In the genomic region with DNA sequence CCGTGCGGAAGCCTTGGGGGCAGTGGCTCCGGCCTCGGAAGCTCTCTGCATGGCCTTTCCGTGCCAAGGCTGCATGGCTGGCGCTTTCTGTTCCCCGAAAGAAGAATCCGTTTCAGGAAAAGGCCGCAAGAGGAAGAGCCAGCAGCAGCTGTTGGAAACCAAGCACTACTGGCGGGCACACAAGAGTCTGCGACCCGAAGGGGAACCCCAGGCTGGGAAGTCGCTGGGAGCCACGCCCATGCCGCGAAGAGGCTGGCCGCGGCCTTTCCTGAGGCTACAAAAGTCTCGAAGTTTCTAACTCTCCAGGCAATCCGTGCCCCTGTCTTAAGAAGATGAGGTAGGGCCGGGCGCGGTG, we compare ENCODE assay signal across 8 cellular contexts. TPM values are rescaled to one million over a fixed set of nuclear protein-coding genes. Genes with fewer than 3 reads are reported as not detected.
DNase-seq lines count a peak whose midpoint lies in the region; ATAC-seq and TF ChIP-seq lines count a peak whose summit lies in the region.

A gene (minus strand): TSS at position 191 of the 355 bp plus-strand sequence. CDS start 116 bp downstream, at position 75.

- H3F3A ChIP-seq in neural cell (ENCODE audit: insufficient read depth, low read length, poor library complexity, severe bottlenecking) = no peaks in the 10 kb centered on the region

- H3K27ac ChIP-seq in neural cell (ENCODE audit: low read length) = no peak within 1 kb of the TSS
- H3K27ac ChIP-seq in subcutaneous abdominal adipose tissue (ENCODE audit: low read depth, low read length) = peak within 1 kb of the TSS; percentile 75

- no peak within 1 kb of the TSS for H3K9ac ChIP-seq in neural cell (ENCODE audit: low read length)
- peak within 1 kb of the TSS; percentile 60 to 90 (median 87) for H3K9ac ChIP-seq in subcutaneous abdominal adipose tissue (ENCODE audit: low read length in 5 of 5)

- H3K4me3 ChIP-seq in fibroblast of mammary gland (ENCODE audit: control insufficient read depth, low read depth, low read length) = peak within 1 kb of the TSS; percentile 77
- peak within 1 kb of the TSS; percentile 46 for H3K4me3 ChIP-seq in neural cell (ENCODE audit: low read length)
- peak within 1 kb of the TSS; percentile 81 to 89 (median 85) for H3K4me3 ChIP-seq in subcutaneous abdominal adipose tissue (ENCODE audit: low read depth in 1 of 5, low read length in 5 of 5)

- no peak within 1 kb of the TSS for H3K4me2 ChIP-seq in neural cell (ENCODE audit: low read length)

- H3K9me2 ChIP-seq in neural cell (ENCODE audit: insufficient read depth, low read length) = no peaks in the 10 kb centered on the region

- no peaks in the 10 kb centered on the region for H4K20me1 ChIP-seq in neural cell (ENCODE audit: insufficient read depth)

- peak; percentile 79 for ATAC-seq in HG02798 (IDR thresholded peaks at IDR 0.05; ENCODE audit: poor library complexity, unreplicated experiment)

- TF ChIP-seq CTCF in fibroblast of mammary gland (conservative IDR thresholded peaks at IDR 0.05; ENCODE audit: control insufficient read depth, insufficient read depth, low read depth, low read length) (no peak), neural cell (IDR thresholded peaks at IDR 0.05; ENCODE audit: poor library complexity, severe bottlenecking) (no peak)

- no peak for TF ChIP-seq RAD21 in neural cell (conservative IDR thresholded peaks at IDR 0.05)

- H3K79me2 ChIP-seq in neural cell (replicated peaks; ENCODE audit: insufficient read depth, low read length) = no peaks in the 10 kb centered on the region

- H3K4me1 ChIP-seq in subcutaneous abdominal adipose tissue (ENCODE audit: control insufficient read depth in 5 of 5, insufficient read depth in 5 of 5, low read length in 5 of 5) = peaks cover 0 to 17% (median 14%) of the 10 kb centered on the region in 5 donors

- no peak for TF ChIP-seq EP300 in neural cell (conservative IDR thresholded peaks at IDR 0.05; ENCODE audit: poor library complexity, severe bottlenecking)

- H2AFZ ChIP-seq in neural cell (ENCODE audit: low read depth, low read length) = no peak within 1 kb of the TSS

- TF ChIP-seq POLR2A in GM15510 (IDR thresholded peaks at IDR 0.05; ENCODE audit: borderline replicate concordance, extremely low read depth, insufficient read length) = peak; percentile 72

- H3K27me3 ChIP-seq in neural cell (ENCODE audit: insufficient read depth, low read depth, low read length) = peaks cover 13% of the 10 kb centered on the region
- H3K27me3 ChIP-seq in subcutaneous abdominal adipose tissue (ENCODE audit: control insufficient read depth in 5 of 5, insufficient read depth in 4 of 5, low read length in 5 of 5) = no peaks in the 10 kb centered on the region

- DNase-seq in NOMO-1 treated with dmso at 0.1 percent for 144 hours (lab: John Stamatoyannopoulos, UW; ENCODE audit: unreplicated experiment) (peak; percentile 81), activated T-helper 1 cell treated with Interleukin-2 at 50 U/mL for 16 hours (ENCODE audit: low read depth) (peak; percentile 60), fibroblast of mammary gland (ENCODE audit: low read depth) (peak; percentile 59), NCI-H526 (lab: John Stamatoyannopoulos, UW) (no peak)

- peaks cover 2% of the 10 kb centered on the region for H3K9me3 ChIP-seq in neural cell (ENCODE audit: low read length)
- no peaks in the 10 kb centered on the region for H3K9me3 ChIP-seq in subcutaneous abdominal adipose tissue (ENCODE audit: control insufficient read depth in 5 of 5, low read length in 5 of 5)

- H3K36me3 ChIP-seq in neural cell (ENCODE audit: insufficient read depth, low read length) = no peaks in the 10 kb centered on the region
- H3K36me3 ChIP-seq in subcutaneous abdominal adipose tissue (ENCODE audit: control insufficient read depth in 5 of 5, insufficient read depth in 5 of 5, low read length in 5 of 5) = no peaks in the 10 kb centered on the region

TF ChIP-seq in neural cell, 6 proteins besides CTCF, POLR2A, EP300 and RAD21:
- no peak for TF ChIP-seq EZH2 (IDR thresholded peaks at IDR 0.05; ENCODE audit: borderline replicate concordance, insufficient read depth, low read length, poor library complexity, severe bottlenecking)
- no peak for TF ChIP-seq POLR2AphosphoS5 (IDR thresholded peaks at IDR 0.05)
- TF ChIP-seq MXI1 (conservative IDR thresholded peaks at IDR 0.05; ENCODE audit: poor library complexity, severe bottlenecking) = no peak

RNA-seq across cellular contexts. Expression of the gene that starts here (rescaled TPM):
- 0.10 and 0.53 TPM in 2 replicates for polyA plus RNA-seq in neural cell
- not detected in 2 replicates for polyA minus RNA-seq in neural cell

Comparison
In these comparisons a context has a peak if more than half of its experiments do, and no peak if none do; other contexts are left out.
1. DNase-seq: peak in NOMO-1 treated with dmso at 0.1 percent for 144 hours (single experiment), activated T-helper 1 cell treated with Interleukin-2 at 50 U/mL for 16 hours (single experiment) and fibroblast of mammary gland (single experiment); none in NCI-H526 (0 of 2).
2. Peak in every context shown above with its lines, with median percentiles within 50 percentile points of each other: H3K4me3 ChIP-seq.